ENCODE assay signal across 11 cellular contexts in the genomic region with DNA sequence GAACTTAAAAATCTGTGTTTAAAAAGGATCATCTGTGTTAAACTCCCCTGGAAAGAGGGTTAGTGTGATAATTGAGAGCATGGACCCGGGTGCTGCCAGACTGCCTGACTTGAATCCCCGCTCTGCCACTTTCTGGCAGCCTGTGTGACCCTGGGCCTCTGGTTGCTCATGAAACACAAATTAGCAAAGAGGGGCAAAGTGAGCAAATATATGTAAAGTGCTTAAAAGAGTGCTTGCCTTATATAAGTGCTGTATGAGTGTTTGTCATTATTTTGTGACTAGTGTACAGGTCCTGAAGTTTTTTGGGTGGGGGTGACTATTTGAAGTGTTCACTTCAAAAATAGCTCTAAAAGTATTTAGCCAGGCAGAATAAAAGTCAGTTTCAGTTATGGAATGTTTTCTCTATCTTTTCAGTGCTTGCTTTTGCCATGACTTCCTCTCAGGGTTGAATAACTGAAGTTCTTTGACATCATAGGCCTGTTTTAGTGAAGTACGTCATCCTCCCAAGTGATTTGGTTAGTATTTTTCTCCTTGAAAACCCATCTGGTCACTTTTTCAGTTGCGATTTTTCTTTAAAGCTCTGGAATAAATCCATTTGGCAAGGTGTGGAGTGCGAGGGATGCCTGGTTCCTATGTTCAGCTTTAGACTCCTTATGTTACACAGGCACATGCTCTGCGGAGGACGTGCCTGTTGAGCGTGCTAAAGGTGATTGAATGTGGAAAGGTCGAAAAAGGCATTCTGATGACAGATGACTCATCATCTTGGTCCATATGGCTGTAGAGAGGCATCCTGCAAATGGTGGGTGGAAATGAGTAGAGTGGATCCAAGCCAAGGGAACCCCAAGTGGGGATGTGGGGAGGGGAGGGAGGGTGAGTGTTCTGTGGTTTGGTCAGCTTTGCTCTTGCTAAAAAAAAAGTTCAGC. TPM values are rescaled to one million over a fixed set of nuclear protein-coding genes. Genes with fewer than 3 reads are reported as not detected.
DNase-seq lines count a peak whose midpoint lies in the region; ATAC-seq and TF ChIP-seq lines count a peak whose summit lies in the region.
"Had no signal": no experiment of that assay in that cellular context is flagged by ENCODE, and none has a peak within 500 bp of the region (broad histone marks: within the 10 kb centered on the region; RNA-seq: fewer than 3 reads in every experiment).

No MANE protein-coding gene starts in this region.

- peaks cover 0 to 3% of the 10 kb centered on the region in 2 donors for H3K4me1 ChIP-seq in left lung

- peak; percentile 7 for DNase-seq in AG08395 (ENCODE audit: low spot score)
- DNase-seq in HFFc6 = peak; percentile 33
- DNase-seq in left lung = peak in 1 of 2 donors; percentile 42
- DNase-seq in Ammon's horn (ENCODE audit: low spot score) = no peak
- no peak for DNase-seq in activated T-cell treated with anti-CD3 and anti-CD28 coated beads, Interleukin-2, amount 50 U/mL, for 48 hours
- no peak for DNase-seq in lower leg skin (ENCODE audit: low spot score in 2 of 2)
- DNase-seq: midbrain, NCI-H1105, right lobe of liver had no signal

- no peaks in the 10 kb centered on the region for H3K9me3 ChIP-seq in left lung
- H3K9me3 ChIP-seq: right lobe of liver had no signal

- H3K9me3 Mint-ChIP-seq in HFFc6 (no peaks in the 10 kb centered on the region), brain (peaks cover 0 to 7% (median 3%) of the 10 kb centered on the region in 5 experiments)

- TF ChIP-seq POLR2A in lower leg skin (IDR thresholded peaks at IDR 0.05) = no peak

- H3K4me3 Mint-ChIP-seq in HFFc6 = no peak overlapping the region
- peak overlapping the region in 1 of 5 experiments; percentile 25 for H3K4me3 Mint-ChIP-seq in brain

- H3K4me1 Mint-ChIP-seq in HFFc6 (ENCODE audit: low read depth) (peaks cover 17% of the 10 kb centered on the region), brain (peaks cover 9% of the 10 kb centered on the region)

- H3K4me3 ChIP-seq in left lung (no peak overlapping the region), lower leg skin (ENCODE audit: low read depth, poor library complexity, severe bottlenecking) (no peak overlapping the region)
- H3K4me3 ChIP-seq: right lobe of liver had no signal

- H3K27me3 ChIP-seq in left lung = no peaks in the 10 kb centered on the region
- H3K27me3 ChIP-seq: right lobe of liver had no signal

- H3K27ac Mint-ChIP-seq in HFFc6 = peak overlapping the region; percentile 24; the same call in 1 of the 2 replicates
- peak overlapping the region in 4 of 5 experiments; percentile 2 to 62 (median 36) for H3K27ac Mint-ChIP-seq in brain

- WGBS in lower leg skin, 2 donors = 87 to 89% methylated on average over 9 of the region's 9 CpGs

- ATAC-seq in left lung (peak; percentile 84), HG03469 (IDR thresholded peaks at IDR 0.05; ENCODE audit: unreplicated experiment) (no peak)
- ATAC-seq: right lobe of liver had no signal

- H3K27me3 Mint-ChIP-seq in HFFc6 (ENCODE audit: insufficient read depth) (peaks cover 24% of the 10 kb centered on the region), brain (no peaks in the 10 kb centered on the region)

- no peak overlapping the region for H3K27ac ChIP-seq in left lung

- intact Hi-C loops in left lung (cut with DNase I) (no loop called here), lower leg skin (cut with DNase I; ENCODE audit: low total_unique reads) (no loop called here)

- no peaks in the 10 kb centered on the region for H3K36me3 ChIP-seq in left lung

- no peak for TF ChIP-seq CTCF in HFFc6 (IDR thresholded peaks at IDR 0.05)
- no peak for TF ChIP-seq CTCF in brain (conservative IDR thresholded peaks at IDR 0.05)
- TF ChIP-seq CTCF in left lung (IDR thresholded peaks at IDR 0.05) = no peak
- no peak for TF ChIP-seq CTCF in lower leg skin (IDR thresholded peaks at IDR 0.05)

- H3K36me3 Mint-ChIP-seq in HFFc6 (ENCODE audit: low read depth) (no peaks in the 10 kb centered on the region), brain (peaks cover 68% of the 10 kb centered on the region)

RNA-seq across cellular contexts. Expression of a gene that starts 47.8 kb away (rescaled TPM):
- total RNA-seq in HFFc6 (2021; fragmentation: NEBNext Ultra II Directional; extraction: Animal tissue kit (Norgen Biotek cat#: 25700)) = 1 to 10 TPM in 2 of 6 experiments, under 1 TPM in 4; 0.25 to 3.3 (median 0.53) TPM
- polyA plus RNA-seq in brain (ENCODE audit: insufficient read depth, low read depth, low replicate concordance) = 7.2 TPM
- total RNA-seq in left lung = 1 to 10 TPM; 3.3 to 8.7 TPM
- total RNA-seq in lower leg skin = 10 to 100 TPM; 39.9 to 83.2 (median 49.0) TPM

Comparison
In these comparisons a context has a peak if more than half of its experiments do, and no peak if none do; other contexts are left out.
1. DNase-seq: peak in AG08395 (single experiment) and HFFc6 (single experiment); none in Ammon's horn (single experiment), activated T-cell treated with anti-CD3 and anti-CD28 coated beads, Interleukin-2, amount 50 U/mL, for 48 hours (0 of 2) and lower leg skin (0 of 2).
2. RNA of a gene that starts 47.8 kb away (total RNA-seq): 39.9 to 83.2 TPM in lower leg skin; 3.3 to 8.7 TPM in left lung and 0.25 to 3.3 TPM in HFFc6; every median in the first group is over 4 times any median in the second.